Comparison of ENCODE assay signal across 8 cellular contexts in genomic region chr6:56708810-56709597, GRCh38.
DNase-seq lines count a peak whose midpoint lies in the region; ATAC-seq and TF ChIP-seq lines count a peak whose summit lies in the region.

No MANE protein-coding gene starts in this region.

- no peak overlapping the region for H3K27ac ChIP-seq in SU-DHL-6 (ENCODE audit: low read depth, low read length)
- peak overlapping the region; percentile 31 for H3K27ac ChIP-seq in foreskin keratinocyte

- H3K27me3 ChIP-seq in SU-DHL-6 (ENCODE audit: low read length): 0 out of 2 replicates have a peak, but pooled peaks cover 2% of the 10 kb centered on the region
- no peaks in the 10 kb centered on the region for H3K27me3 ChIP-seq in foreskin keratinocyte

- DNase-seq in GM10266 (ENCODE audit: extremely low spot score): peak; percentile 40
- peak; percentile 83 for DNase-seq in M059J (ENCODE audit: low read depth)
- peak in 1 of 2 donors; percentile 78 for DNase-seq in foreskin keratinocyte
- peak; percentile 19 for DNase-seq in retina
- no peak for DNase-seq in T1000 (lab: John Stamatoyannopoulos, UW)

- no peak overlapping the region for H3K4me3 ChIP-seq in SU-DHL-6 (ENCODE audit: insufficient read depth, low read length, poor library complexity, severe bottlenecking)

- ATAC-seq in foreskin keratinocyte: peak; percentile 79
- ATAC-seq in HG03139 (IDR thresholded peaks at IDR 0.05; ENCODE audit: unreplicated experiment): no peak
- no peak for ATAC-seq in GM19035 (IDR thresholded peaks at IDR 0.05; ENCODE audit: unreplicated experiment)

- H3K9me2 ChIP-seq in SU-DHL-6 (replicated peaks; ENCODE audit: insufficient read depth, low read length): no peaks in the 10 kb centered on the region

- H3K9ac ChIP-seq in SU-DHL-6 (ENCODE audit: low read length): no peak overlapping the region

- H3K4me1 ChIP-seq in foreskin keratinocyte: peaks cover 26% of the 10 kb centered on the region

- H2AFZ ChIP-seq in SU-DHL-6 (ENCODE audit: low read depth, low read length, severe bottlenecking): no peak overlapping the region

- peak; percentile 39 for TF ChIP-seq CTCF in GM10266 (IDR thresholded peaks at IDR 0.05; ENCODE audit: control insufficient read depth, insufficient read depth, low read depth, missing control alignments)
- TF ChIP-seq CTCF in SU-DHL-6 (IDR thresholded peaks at IDR 0.05; ENCODE audit: insufficient read depth, low read length, poor library complexity, severe bottlenecking): peak; percentile 65
- TF ChIP-seq CTCF in foreskin keratinocyte (conservative IDR thresholded peaks at IDR 0.05): peak; percentile 82

- no peaks in the 10 kb centered on the region for H3K79me2 ChIP-seq in SU-DHL-6 (ENCODE audit: insufficient read depth, low read length)

- H3K9me3 ChIP-seq in SU-DHL-6 (ENCODE audit: insufficient read depth, low read length): no peaks in the 10 kb centered on the region

- H3F3A ChIP-seq in SU-DHL-6 (ENCODE audit: insufficient read depth): no peaks in the 10 kb centered on the region

- H4K20me1 ChIP-seq in SU-DHL-6 (ENCODE audit: low read depth, low read length): no peaks in the 10 kb centered on the region

- no peak overlapping the region for H3K4me2 ChIP-seq in SU-DHL-6 (ENCODE audit: low read depth, low read length, poor library complexity, severe bottlenecking)

- H3K36me3 ChIP-seq in SU-DHL-6 (ENCODE audit: low read length): no peaks in the 10 kb centered on the region
